ENCODE assay signal across 27 cellular contexts in the genomic region with DNA sequence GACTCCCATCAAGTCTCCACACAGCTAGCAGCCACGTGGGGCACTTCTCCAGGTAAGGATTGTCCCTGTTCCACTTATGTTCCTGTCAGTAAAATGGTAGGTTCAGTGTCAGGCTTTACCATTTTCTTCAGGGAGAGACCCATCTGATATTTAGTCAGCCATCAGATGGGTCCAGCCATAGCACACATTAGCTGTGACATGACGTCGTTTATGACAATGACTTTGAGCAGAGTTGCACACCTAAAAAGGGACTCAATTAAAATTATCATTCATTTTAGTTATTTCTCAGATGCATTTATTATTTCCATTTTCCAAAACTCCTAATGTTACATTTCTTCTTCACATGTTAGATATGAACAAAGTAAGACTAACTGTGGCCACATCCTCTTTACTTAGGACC.
"Had no signal": no experiment of that assay in that cellular context is flagged by ENCODE, and none has a peak within 500 bp of the region (broad histone marks: within the 10 kb centered on the region; RNA-seq: fewer than 3 reads in every experiment).

No MANE protein-coding gene starts in this region.

- DNase-seq: stimulated activated CD4-positive, alpha-beta T cell treated with anti-CD3 and anti-CD28 coated beads, Interleukin-2, amount 100 ng/mL, for 48 hours; stimulated activated CD4-positive, alpha-beta T cell treated with anti-CD3 and anti-CD28 coated beads, Interleukin-4, amount 100 ng/mL, for 1 hour; stimulated activated CD4-positive, alpha-beta T cell treated with anti-CD3 and anti-CD28 coated beads, Interleukin-4, amount 100 ng/mL, for 24 hours; stimulated activated CD4-positive, alpha-beta T cell treated with anti-CD3 and anti-CD28 coated beads, Interleukin-4, amount 100 ng/mL, for 4 hours; stimulated activated CD8-positive, alpha-beta memory T cell treated with anti-CD3 and anti-CD28 coated beads, Interleukin-4, amount 100 ng/mL, for 48 hours; stimulated activated naive B cell treated with anti-CD40 and anti-IgM and Interleukin-4, amounts not matched to agents 10 μg/mL and 1 μg/mL and 100 μg/mL, for 72 hours; stimulated activated naive CD4-positive, alpha-beta T cell; stimulated activated naive CD4-positive, alpha-beta T cell treated with Interleukin-2 at 50 U/mL for 16 hours; stimulated activated naive CD8-positive, alpha-beta T cell treated with anti-CD3 and anti-CD28 coated beads, Interleukin-15, amount 100 ng/mL, for 72 hours; stimulated activated naive CD8-positive, alpha-beta T cell treated with anti-CD3 and anti-CD28 coated beads, Interleukin-15, Interleukin-2, amounts not matched to agents 100 U/mL and 50 U/mL, for 24 hours; stomach; substantia nigra; testis; thyroid gland; tibial artery; transverse colon; trophoblast cell; upper lobe of left lung; upper lobe of right lung; uterus had no signal

- H3K9me3 ChIP-seq: suprapubic skin, testis, thoracic aorta, thyroid gland, tibial artery, upper lobe of right lung, uterus, vagina had no signal

- H3K27me3 ChIP-seq: stomach, suprapubic skin, testis, thyroid gland, tibial artery, tibial nerve, transverse colon, upper lobe of left lung, upper lobe of right lung, uterus, vagina had no signal

- FAIRE-seq: urothelium cell line had no signal

- H3K4me1 ChIP-seq: stomach, suprapubic skin, testis, thyroid gland, tibial artery, tibial nerve, transverse colon, upper lobe of left lung, upper lobe of right lung, uterus, vagina had no signal

- H3K36me3 ChIP-seq: stomach, suprapubic skin, thoracic aorta, thyroid gland, tibial artery, tibial nerve, transverse colon, upper lobe of left lung, upper lobe of right lung, uterus, vagina had no signal

- H3K27ac ChIP-seq: stomach, suprapubic skin, testis, thoracic aorta, thyroid gland, tibial artery, tibial nerve, transverse colon, upper lobe of left lung, upper lobe of right lung, uterus, vagina had no signal

- H3K4me3 ChIP-seq: stomach, suprapubic skin, testis, thoracic aorta, thyroid gland, tibial artery, tibial nerve, transverse colon, upper lobe of left lung, upper lobe of right lung, uterus, vagina had no signal

- ATAC-seq: stimulated activated effector memory CD8-positive, alpha-beta T cell treated with anti-CD3 and anti-CD28 coated beads, Interleukin-12 subunit alpha, Interleukin-12 subunit beta, amount 100 ng/mL, for 72 hours; stimulated activated memory B cell treated with anti-CD40 and anti-IgM and Interleukin-4, amounts not matched to agents 10 μg/mL and 1 μg/mL and 100 μg/mL, for 72 hours; stimulated activated naive B cell treated with anti-CD40 and anti-IgM and Interleukin-4, amounts not matched to agents 10 μg/mL and 1 μg/mL and 100 μg/mL, for 72 hours; stimulated activated naive CD8-positive, alpha-beta T cell treated with anti-CD3 and anti-CD28 coated beads, Interleukin-15, amount 100 ng/mL, for 72 hours; stimulated activated naive CD8-positive, alpha-beta T cell treated with anti-CD3 and anti-CD28 coated beads, Interleukin-15, Interleukin-2, amounts not matched to agents 100 U/mL and 50 U/mL, for 24 hours; upper lobe of right lung had no signal
